In genomic region chr16:11129378-11129781, GRCh38 we compare ENCODE assay signal across 14 cellular contexts.
DNase-seq lines count a peak whose midpoint lies in the region; TF ChIP-seq lines count a peak whose summit lies in the region.
"Had no signal": no experiment of that assay in that cellular context is flagged by ENCODE, and none has a peak within 500 bp of the region (broad histone marks: within the 10 kb centered on the region; RNA-seq: fewer than 3 reads in every experiment).

No MANE protein-coding gene starts in this region.

- H3K4me1 ChIP-seq in adipocyte (ENCODE audit: control insufficient read depth, insufficient read depth, low read length) (peaks cover 24% of the 10 kb centered on the region), prostate gland (replicated peaks) (no peaks in the 10 kb centered on the region)

- no peak overlapping the region for H3K4me3 ChIP-seq in adipocyte (ENCODE audit: low read length)
- no peak overlapping the region for H3K4me3 ChIP-seq in prostate gland
- H3K4me3 ChIP-seq: Peyer's patch had no signal

- TF ChIP-seq CTCF in HFFc6 (IDR thresholded peaks at IDR 0.05) (no peak), mesothelial cell of epicardium (IDR thresholded peaks at IDR 0.05; ENCODE audit: unreplicated experiment) (no peak), RWPE1 (conservative IDR thresholded peaks at IDR 0.05; ENCODE audit: low read depth) (no peak), prostate gland (IDR thresholded peaks at IDR 0.05) (no peak)

- H3K27me3 ChIP-seq in adipocyte (replicated peaks; ENCODE audit: control insufficient read depth, insufficient read depth, low read length) (no peaks in the 10 kb centered on the region), prostate gland (replicated peaks; ENCODE audit: insufficient read depth) (no peaks in the 10 kb centered on the region)
- H3K27me3 ChIP-seq: Peyer's patch had no signal

- H3K36me3 Mint-ChIP-seq in HFFc6 (ENCODE audit: low read depth) (peaks cover 11% of the 10 kb centered on the region; the same call in 1 of the 2 replicates), mesothelial cell of epicardium (peaks cover 18% of the 10 kb centered on the region)

- no peak overlapping the region for H3K27ac ChIP-seq in RWPE1
- no peak overlapping the region for H3K27ac ChIP-seq in prostate gland

- no peak for TF ChIP-seq POLR2A in prostate gland (IDR thresholded peaks at IDR 0.05)

- intact Hi-C loops in prostate gland (cut with DNase I), result loop anchor here (10.0 kb wide), 1 partner anchor 385 kb away; the partner anchor contains the start of gene NUBP1

- H3K4me1 Mint-ChIP-seq in HFFc6 (ENCODE audit: low read depth), result peaks cover 46% of the 10 kb centered on the region
- H3K4me1 Mint-ChIP-seq in mesothelial cell of epicardium, result peaks cover 74% of the 10 kb centered on the region

- 93% methylated on average over 4 of the region's 4 CpGs for WGBS in prostate gland

- H3K4me3 Mint-ChIP-seq in HFFc6 (no peak overlapping the region), mesothelial cell of epicardium (no peak overlapping the region)
- H3K4me3 Mint-ChIP-seq: activated naive CD4-positive, alpha-beta T cell treated with anti-CD3 and anti-CD28 coated beads for 36 hours; H9 had no signal

- H3K27me3 Mint-ChIP-seq in HFFc6 (ENCODE audit: insufficient read depth) (no peaks in the 10 kb centered on the region; the same call in 1 of the 2 replicates), mesothelial cell of epicardium (ENCODE audit: low read depth) (peaks cover 20% of the 10 kb centered on the region)

- POLR2A ChIA-PET in RWPE1 (lab: Yijun Ruan, JAX; ENCODE audit: low non-redundant PET), result no interaction called here

- H3K27ac Mint-ChIP-seq in HFFc6 (peak overlapping the region; percentile 93; the same call in 1 of the 2 replicates), mesothelial cell of epicardium (peak overlapping the region; percentile 41)

- H3K36me3 ChIP-seq in adipocyte (ENCODE audit: control insufficient read depth, insufficient read depth, low read length, severe bottlenecking) (peaks cover 26% of the 10 kb centered on the region), prostate gland (peaks cover 0 to 4% of the 10 kb centered on the region in 2 donors)

- CTCF ChIA-PET in RWPE1 (lab: Yijun Ruan, JAX), result interaction anchor here (0.5 to 0.7 kb wide), 2 partner anchors 40 to 125 kb away, joined by 3 read pairs; no protein-coding TSS in a partner anchor

- no peaks in the 10 kb centered on the region for H3K9me3 Mint-ChIP-seq in HFFc6
- H3K9me3 Mint-ChIP-seq in mesothelial cell of epicardium, result no peaks in the 10 kb centered on the region
- H3K9me3 Mint-ChIP-seq: activated naive CD4-positive, alpha-beta T cell treated with anti-CD3 and anti-CD28 coated beads for 36 hours; H9 had no signal

- H3K9ac ChIP-seq in adipocyte (ENCODE audit: low read length), result no peak overlapping the region

- H3K9me3 ChIP-seq in adipocyte (ENCODE audit: control insufficient read depth, low read length) (no peaks in the 10 kb centered on the region), prostate gland (no peaks in the 10 kb centered on the region)
- H3K9me3 ChIP-seq: Peyer's patch had no signal

- DNase-seq in AG08395 (ENCODE audit: low spot score) (peak; percentile 43), HFFc6 (no peak), adipocyte (ENCODE audit: low read depth) (peak; percentile 75), mesothelial cell of epicardium (ENCODE audit: low spot score in 2 of 2, unreplicated experiment in 2 of 2) (no peak), RWPE1 (ENCODE audit: low spot score) (no peak), HK-2 (ENCODE audit: unreplicated experiment) (no peak), prostate gland (ENCODE audit: low spot score) (no peak), Ammon's horn (ENCODE audit: low spot score) (no peak)
- DNase-seq: activated CD4-positive, CD25-positive, alpha-beta regulatory T cell; mammary epithelial cell; NCI-H2171 treated with DMSO at 0.1 percent for 48 hours; Peyer's patch had no signal

Comparison
In these comparisons a context has a peak if more than half of its experiments do, and no peak if none do; other contexts are left out.
1. DNase-seq: peak in AG08395 (single experiment) and adipocyte (single experiment); none in HFFc6 (single experiment), mesothelial cell of epicardium (0 of 2), RWPE1 (single experiment), HK-2 (single experiment), prostate gland (single experiment) and Ammon's horn (single experiment).